Comparison of ENCODE assay signal across 25 cellular contexts in the genomic region with DNA sequence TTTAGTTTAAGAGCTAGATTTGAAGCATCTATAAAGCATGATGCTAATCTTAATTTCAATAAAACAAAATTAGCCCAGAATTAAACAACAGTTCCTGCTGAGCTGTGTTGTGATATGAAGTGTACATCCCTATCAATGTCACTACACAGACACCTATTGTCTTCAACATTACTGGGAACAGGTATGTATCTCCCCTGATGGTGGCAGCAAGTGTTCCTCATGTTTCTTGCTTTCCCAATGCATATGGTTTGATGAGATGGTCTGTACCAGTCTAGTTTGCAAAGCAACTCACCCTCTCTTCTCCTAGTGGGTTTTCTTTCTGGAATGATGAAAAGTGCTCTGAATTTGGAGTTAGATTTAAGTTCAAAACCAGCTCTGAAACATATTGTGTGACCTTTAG. TPM values are rescaled to one million over a fixed set of nuclear protein-coding genes. Genes with fewer than 3 reads are reported as not detected.
DNase-seq lines count a peak whose midpoint lies in the region; ATAC-seq, FAIRE-seq and TF ChIP-seq lines count a peak whose summit lies in the region.
"Had no signal": no experiment of that assay in that cellular context is flagged by ENCODE, and none has a peak within 500 bp of the region (broad histone marks: within the 10 kb centered on the region; RNA-seq: fewer than 3 reads in every experiment).

No MANE protein-coding gene starts in this region.

- no peaks in the 10 kb centered on the region; the same call in 1 of the 2 replicates for H3K27me3 ChIP-seq in OCI-LY3 (ENCODE audit: low read depth, low read length)
- no peaks in the 10 kb centered on the region for H3K27me3 ChIP-seq in Peyer's patch
- H3K27me3 ChIP-seq: cardiac muscle cell, pancreas, sigmoid colon, tibial artery had no signal

- H3K9me3 ChIP-seq in OCI-LY3 (ENCODE audit: insufficient read depth, low read length) (no peaks in the 10 kb centered on the region), Peyer's patch (no peaks in the 10 kb centered on the region)
- H3K9me3 ChIP-seq: pancreas, sigmoid colon, tibial artery had no signal

- no peak for DNase-seq in GM12891 (ENCODE audit: insufficient read length, low spot score)
- no peak for DNase-seq in Peyer's patch
- no peak for DNase-seq in mesothelial cell of epicardium (ENCODE audit: low spot score in 2 of 2, unreplicated experiment in 2 of 2)
- no peak for DNase-seq in hepatic stellate cell (ENCODE audit: low spot score)
- DNase-seq in OCI-M1 (lab: John Stamatoyannopoulos, UW): no peak
- DNase-seq: activated CD4-positive, alpha-beta T cell treated with anti-CD3 and anti-CD28 coated beads, Interleukin-2, amount 50 U/mL, for 48 hours; amniotic stem cell; CD4-positive, alpha-beta T cell; dermis blood vessel endothelial cell; DND-41; hypothalamus; kidney; naive thymus-derived CD8-positive, alpha-beta T cell; NCI-H187; NCI-H446; pancreas; sigmoid colon; stimulated activated naive CD4-positive, alpha-beta T cell treated with Interleukin-2 at 50 U/mL for 16 hours; tibial artery had no signal

- H3K4me3 Mint-ChIP-seq in mesothelial cell of epicardium: no peak overlapping the region
- H3K4me3 Mint-ChIP-seq: CD4-positive, alpha-beta T cell; naive thymus-derived CD8-positive, alpha-beta T cell had no signal

- H3K36me3 ChIP-seq in OCI-LY3 (replicated peaks; ENCODE audit: low read depth, low read length) (no peaks in the 10 kb centered on the region), Peyer's patch (peaks cover 0 to 7% (median 0%) of the 10 kb centered on the region in 3 donors)
- H3K36me3 ChIP-seq: cardiac muscle cell, pancreas, sigmoid colon, tibial artery had no signal

- ATAC-seq in HG02678 (IDR thresholded peaks at IDR 0.05; ENCODE audit: unreplicated experiment): peak; percentile 65
- ATAC-seq: naive thymus-derived CD8-positive, alpha-beta T cell had no signal

- H3K27ac ChIP-seq in C4-2B: no peak overlapping the region
- no peak overlapping the region for H3K27ac ChIP-seq in OCI-LY3 (ENCODE audit: low read length)
- H3K27ac ChIP-seq in Peyer's patch: no peak overlapping the region
- H3K27ac ChIP-seq: cardiac muscle cell, pancreas, sigmoid colon, tibial artery had no signal

- H3K36me3 Mint-ChIP-seq in mesothelial cell of epicardium: peaks cover 2% of the 10 kb centered on the region
- H3K36me3 Mint-ChIP-seq: naive thymus-derived CD8-positive, alpha-beta T cell had no signal

- H2AFZ ChIP-seq in OCI-LY3 (ENCODE audit: low read depth, low read length): no peak overlapping the region

- TF ChIP-seq CTCF in C4-2B (conservative IDR thresholded peaks at IDR 0.05) (peak; percentile 17), OCI-LY3 (IDR thresholded peaks at IDR 0.05; ENCODE audit: low read depth, low read length) (peak; percentile 25; the same call in 1 of the 2 replicates), Peyer's patch (IDR thresholded peaks at IDR 0.05) (peak in 2 of 6 experiments; percentile 5 to 12), mesothelial cell of epicardium (IDR thresholded peaks at IDR 0.05; ENCODE audit: unreplicated experiment) (no peak)

- H3K4me1 ChIP-seq in OCI-LY3 (ENCODE audit: low read length): no peaks in the 10 kb centered on the region
- H3K4me1 ChIP-seq in Peyer's patch: no peaks in the 10 kb centered on the region
- H3K4me1 ChIP-seq: tibial artery had no signal

- no peaks in the 10 kb centered on the region for H4K20me1 ChIP-seq in OCI-LY3 (ENCODE audit: insufficient read depth, low read length)

- H3K9me3 Mint-ChIP-seq in mesothelial cell of epicardium: no peaks in the 10 kb centered on the region
- H3K9me3 Mint-ChIP-seq: CD4-positive, alpha-beta T cell had no signal

- no peaks in the 10 kb centered on the region for H3K4me1 Mint-ChIP-seq in mesothelial cell of epicardium
- H3K4me1 Mint-ChIP-seq: naive thymus-derived CD8-positive, alpha-beta T cell had no signal

- no peaks in the 10 kb centered on the region for H3K27me3 Mint-ChIP-seq in mesothelial cell of epicardium (ENCODE audit: low read depth)

- H3K79me2 ChIP-seq in OCI-LY3 (ENCODE audit: low read length): no peaks in the 10 kb centered on the region

- H3K4me3 ChIP-seq in OCI-LY3 (ENCODE audit: low read length) (no peak overlapping the region), Peyer's patch (no peak overlapping the region)
- H3K4me3 ChIP-seq: cardiac muscle cell, pancreas, sigmoid colon, tibial artery had no signal

- H3K4me2 ChIP-seq in OCI-LY3 (ENCODE audit: low read length): no peak overlapping the region

- no peak for TF ChIP-seq POLR2A in GM12891 (IDR thresholded peaks at IDR 0.05; ENCODE audit: low read depth, low read length)
- no peak for TF ChIP-seq POLR2A in Peyer's patch (IDR thresholded peaks at IDR 0.05)

- no peak overlapping the region for H3K27ac Mint-ChIP-seq in mesothelial cell of epicardium
- H3K27ac Mint-ChIP-seq: CD4-positive, alpha-beta T cell; naive thymus-derived CD8-positive, alpha-beta T cell had no signal

- H3K9ac ChIP-seq in OCI-LY3 (ENCODE audit: low read length): no peak overlapping the region

- peak; percentile 16 for FAIRE-seq in GM12891 (lab: Jason Lieb, UNC)
- FAIRE-seq: kidney, pancreas had no signal

TF ChIP-seq in GM12891, 5 proteins besides CTCF, POLR2A, EP300 and RAD21:
- no peak for TF ChIP-seq POLR2AphosphoS5 (IDR thresholded peaks at IDR 0.05; ENCODE audit: low read depth, low read length)
- no peak for TF ChIP-seq POU2F2 (IDR thresholded peaks at IDR 0.05; ENCODE audit: low read depth, low read length)
- no peak for TF ChIP-seq SPI1 (IDR thresholded peaks at IDR 0.05; ENCODE audit: low read depth, low read length)
- no peak for TF ChIP-seq PAX5 (IDR thresholded peaks at IDR 0.05; ENCODE audit: insufficient read depth, low read length, severe bottlenecking)
TF ChIP-seq in GM12891: peak in this region for 0.

RNA-seq across cellular contexts. Expression of gene TSPAN12, which starts 38.1 kb away (rescaled TPM):
- 3.2 TPM for polyA plus RNA-seq in GM12891 (2012; ENCODE audit: low read depth, missing spikeins)
- total RNA-seq in Peyer's patch: 100 to 1,000 TPM in 2 of 4 donors, 10 to 100 TPM in 2; 13.2 to 103 (median 84.6) TPM
- total RNA-seq in mesothelial cell of epicardium: 6.3 to 7.4 TPM (median 7.3 TPM) in 3 replicates
- total RNA-seq: CD4-positive, alpha-beta T cell; naive thymus-derived CD8-positive, alpha-beta T cell; OCI-LY7; T-helper 1 cell treated with Interleukin-12 subunit alpha and Interleukin-12 subunit beta and Interleukin-4 antibody, amounts not matched to agents 30 ng/mL and 1 ng/mL, for 36 hours had no signal
- polyA plus RNA-seq: naive thymus-derived CD8-positive, alpha-beta T cell had no signal
